Comparison of ENCODE assay signal across 1 cellular context in genomic region chr3:169659096-169659521, GRCh38.
TF ChIP-seq lines count a peak whose summit lies in the region.

No MANE protein-coding gene starts in this region.

TF ChIP-seq in HepG2, 621 proteins besides CTCF, POLR2A, EP300 and RAD21 (continued from another document):
- TF ChIP-seq ZBTB46 (CRISPR knock-in tag; IDR thresholded peaks at IDR 0.05; ENCODE audit: borderline replicate concordance) (no peak), NRL (CRISPR knock-in tag; IDR thresholded peaks at IDR 0.05; ENCODE audit: borderline replicate concordance) (no peak), ZNF3 (CRISPR knock-in tag; IDR thresholded peaks at IDR 0.05) (no peak)
